Comparison of ENCODE assay signal across 9 cellular contexts in genomic region chr2:62303818-62304217, GRCh38.
DNase-seq lines count a peak whose midpoint lies in the region; ATAC-seq and TF ChIP-seq lines count a peak whose summit lies in the region.
"Had no signal": no experiment of that assay in that cellular context is flagged by ENCODE, and none has a peak within 500 bp of the region (broad histone marks: within the 10 kb centered on the region; RNA-seq: fewer than 3 reads in every experiment).

No MANE protein-coding gene starts in this region.

- H3K36me3 ChIP-seq in left ventricle myocardium inferior: no peaks in the 10 kb centered on the region
- H3K36me3 ChIP-seq in heart left ventricle: no peaks in the 10 kb centered on the region
- no peaks in the 10 kb centered on the region for H3K36me3 ChIP-seq in brain microvascular endothelial cell (replicated peaks)
- H3K36me3 ChIP-seq in uterus: no peaks in the 10 kb centered on the region

- H3K9me3 ChIP-seq in left ventricle myocardium inferior (replicated peaks) (no peaks in the 10 kb centered on the region), heart left ventricle (no peaks in the 10 kb centered on the region), uterus (no peaks in the 10 kb centered on the region)

- H3K27me3 ChIP-seq in left ventricle myocardium inferior (ENCODE audit: low read depth) (no peaks in the 10 kb centered on the region), heart left ventricle (no peaks in the 10 kb centered on the region), brain microvascular endothelial cell (replicated peaks) (no peaks in the 10 kb centered on the region), uterus (no peaks in the 10 kb centered on the region)

- TF ChIP-seq POLR2A in heart left ventricle (IDR thresholded peaks at IDR 0.05) (no peak), uterus (IDR thresholded peaks at IDR 0.05) (no peak)

- TF ChIP-seq CTCF in left ventricle myocardium inferior (IDR thresholded peaks at IDR 0.05; ENCODE audit: borderline replicate concordance) (no peak), heart left ventricle (IDR thresholded peaks at IDR 0.05) (no peak), brain microvascular endothelial cell (IDR thresholded peaks at IDR 0.05; ENCODE audit: low read depth, low read length, missing control alignments) (no peak), uterus (IDR thresholded peaks at IDR 0.05) (no peak)

- H3K4me1 ChIP-seq in left ventricle myocardium inferior (peaks cover 40% of the 10 kb centered on the region), heart left ventricle (peaks cover 3 to 65% (median 32%) of the 10 kb centered on the region in 12 donors), uterus (no peaks in the 10 kb centered on the region)

- 84 to 96% (median 94%) methylated on average over 2 of the region's 2 CpGs for WGBS in heart left ventricle, 4 donors

- ATAC-seq in heart left ventricle (no peak), GM19351 (IDR thresholded peaks at IDR 0.05; ENCODE audit: unreplicated experiment) (no peak)

- H3K27ac ChIP-seq in left ventricle myocardium inferior (replicated peaks) (peak overlapping the region; percentile 51), heart left ventricle (peak overlapping the region in 5 of 12 donors; percentile 41 to 84 (median 47)), brain microvascular endothelial cell (peak overlapping the region; percentile 79), uterus (peak overlapping the region; percentile 44 to 63)

- in situ Hi-C loops in brain microvascular endothelial cell (cut with HindIII; ENCODE audit: low pct_ligation_motif_present, low sequenced_read_pairs): no loop called here

- intact Hi-C loops in left ventricle myocardium inferior (cut with micrococcal nuclease) (no loop called here), heart left ventricle (cut with DNase I) (loop anchor here in 3 of 10 donors (10.0 kb wide), 2 partner anchors 101 to 109 kb away; partner anchors contain the start of gene B3GNT2 (in 2 of the 3)), uterus (cut with DNase I; ENCODE audit: low total_unique reads) (no loop called here)

- H3K4me3 ChIP-seq in left ventricle myocardium inferior (no peak overlapping the region), heart left ventricle (no peak overlapping the region), brain microvascular endothelial cell (ENCODE audit: low read depth, low read length) (no peak overlapping the region), uterus (no peak overlapping the region)

- DNase-seq in left ventricle myocardium inferior (no peak), heart left ventricle (no peak), Kasumi-1 (lab: John Stamatoyannopoulos, UW) (peak; percentile 36 to 41), brain microvascular endothelial cell (no peak), uterus (no peak), NCI-H446 treated with DMSO at 0.1 percent for 48 hours (lab: John Stamatoyannopoulos, UW) (no peak), SW 1271 (lab: John Stamatoyannopoulos, UW) (no peak)
- DNase-seq: NCI-H510A had no signal

Comparison
In these comparisons a context has a peak if more than half of its experiments do, and no peak if none do; other contexts are left out.
1. DNase-seq: peak in Kasumi-1 (2 of 2); none in left ventricle myocardium inferior (single experiment), heart left ventricle (0 of 5), brain microvascular endothelial cell (single experiment), uterus (0 of 2), NCI-H446 treated with DMSO at 0.1 percent for 48 hours (single experiment) and SW 1271 (0 of 2).